15 cellular contexts compared by ENCODE assay signal in genomic region chr4:165053645-165054044, GRCh38. TPM values are rescaled to one million over a fixed set of nuclear protein-coding genes. Genes with fewer than 3 reads are reported as not detected.
DNase-seq lines count a peak whose midpoint lies in the region; TF ChIP-seq lines count a peak whose summit lies in the region.
"Had no signal": no experiment of that assay in that cellular context is flagged by ENCODE, and none has a peak within 500 bp of the region (broad histone marks: within the 10 kb centered on the region; RNA-seq: fewer than 3 reads in every experiment).

Gene TRIM75, plus strand, starts transcription at chr4:165053866. Its CDS starts 5,282 bp downstream, at chr4:165059148.

- H3K27me3 Mint-ChIP-seq in glutamatergic neuron (ENCODE audit: unreplicated experiment): peaks cover 11% of the 10 kb centered on the region
- no peaks in the 10 kb centered on the region for H3K27me3 Mint-ChIP-seq in neural crest cell (ENCODE audit: low read depth)
- H3K27me3 Mint-ChIP-seq: IgD-negative memory B cell had no signal

- H3K9me2 ChIP-seq in OCI-LY7 (ENCODE audit: insufficient read depth, low read length): no peaks in the 10 kb centered on the region

- H2AFZ ChIP-seq in OCI-LY7 (ENCODE audit: low read length): no peak within 1 kb of the TSS

- H4K20me1 ChIP-seq in OCI-LY7 (ENCODE audit: insufficient read depth, low read length): no peaks in the 10 kb centered on the region

- CTCF ChIA-PET in OCI-LY7 (lab: Charles Lee; ENCODE audit: unreplicated experiment): interaction anchor here (0.6 kb wide), 1 partner anchor 39 kb away, joined by 8 read pairs; no protein-coding TSS in a partner anchor

- BruUV-seq in OCI-LY7 (replicated peaks; lab: Mats Ljungman, UMichigan): no TSS peak

- peaks cover 8% of the 10 kb centered on the region for H3K9me3 Mint-ChIP-seq in glutamatergic neuron (ENCODE audit: unreplicated experiment)
- no peaks in the 10 kb centered on the region for H3K9me3 Mint-ChIP-seq in neural crest cell
- H3K9me3 Mint-ChIP-seq: CD8-positive, alpha-beta T cell; IgD-negative memory B cell had no signal

- H3K36me3 Mint-ChIP-seq in glutamatergic neuron (ENCODE audit: unreplicated experiment) (no peaks in the 10 kb centered on the region), neural crest cell (ENCODE audit: low read depth) (no peaks in the 10 kb centered on the region)
- H3K36me3 Mint-ChIP-seq: CD8-positive, alpha-beta T cell; IgD-negative memory B cell had no signal

- H3K4me3 Mint-ChIP-seq in glutamatergic neuron (ENCODE audit: unreplicated experiment) (peak within 1 kb of the TSS; percentile 42), neural crest cell (no peak within 1 kb of the TSS)
- H3K4me3 Mint-ChIP-seq: CD8-positive, alpha-beta T cell; IgD-negative memory B cell had no signal

- no peak within 1 kb of the TSS for H3K27ac ChIP-seq in OCI-LY7 (ENCODE audit: low read depth, low read length, poor library complexity, severe bottlenecking)
- H3K27ac ChIP-seq: A549, C4-2B had no signal

- no peaks in the 10 kb centered on the region for H3K9me3 ChIP-seq in OCI-LY7 (ENCODE audit: low read length)
- H3K9me3 ChIP-seq: A549, BE2C had no signal

- no peaks in the 10 kb centered on the region for H3K36me3 ChIP-seq in OCI-LY7 (ENCODE audit: insufficient read depth, low read length)
- H3K36me3 ChIP-seq: BE2C had no signal

- intact Hi-C loops in OCI-LY7 (cut with micrococcal nuclease; ENCODE audit: unreplicated experiment) (no loop called here), head of caudate nucleus (cut with DNase I) (no loop called here)

- TF ChIP-seq CTCF in glutamatergic neuron (IDR thresholded peaks at IDR 0.05; ENCODE audit: partially characterized antibody, unreplicated experiment): no peak
- no peak for TF ChIP-seq CTCF in neural crest cell (conservative IDR thresholded peaks at IDR 0.05)
- TF ChIP-seq CTCF in OCI-LY7 (conservative IDR thresholded peaks at IDR 0.05; ENCODE audit: low read length): no peak

- peak within 1 kb of the TSS; percentile 97 for H3K27ac Mint-ChIP-seq in glutamatergic neuron (ENCODE audit: unreplicated experiment)
- H3K27ac Mint-ChIP-seq in neural crest cell (ENCODE audit: unreplicated experiment): peak within 1 kb of the TSS; percentile 27
- H3K27ac Mint-ChIP-seq: CD8-positive, alpha-beta T cell; IgD-negative memory B cell had no signal

- H3K4me3 ChIP-seq in OCI-LY7 (ENCODE audit: low read depth, low read length, poor library complexity, severe bottlenecking): no peak within 1 kb of the TSS
- H3K4me3 ChIP-seq: A549 had no signal

- H3K4me2 ChIP-seq in OCI-LY7 (ENCODE audit: low read length): no peak within 1 kb of the TSS
- H3K4me2 ChIP-seq: A549 had no signal

- no peaks in the 10 kb centered on the region for H3K79me2 ChIP-seq in OCI-LY7 (ENCODE audit: insufficient read depth, low read depth, low read length)

- no peaks in the 10 kb centered on the region for H3K4me1 ChIP-seq in OCI-LY7 (ENCODE audit: insufficient read depth, low read length, poor library complexity, severe bottlenecking)
- H3K4me1 ChIP-seq: A549, BE2C had no signal

- peaks cover 12% of the 10 kb centered on the region for H3K4me1 Mint-ChIP-seq in glutamatergic neuron (ENCODE audit: low read depth, unreplicated experiment)
- H3K4me1 Mint-ChIP-seq in neural crest cell: no peaks in the 10 kb centered on the region
- H3K4me1 Mint-ChIP-seq: IgD-negative memory B cell had no signal

- POLR2A ChIA-PET in OCI-LY7 (lab: Charles Lee): interaction anchor here (0.6 to 0.7 kb wide), 2 partner anchors 10 to 339 kb away, joined by 3 read pairs; no protein-coding TSS in a partner anchor

- DNase-seq in RPMI8226 (peak; percentile 4), glutamatergic neuron (no peak), neural crest cell (ENCODE audit: low read depth, low spot score) (no peak), OCI-LY7 (ENCODE audit: low spot score) (no peak), head of caudate nucleus (no peak)
- DNase-seq in stimulated activated CD4-positive, alpha-beta T cell treated with anti-CD3 and anti-CD28 coated beads, Interleukin-4, amount 100 ng/mL, for 4 hours: no peak
- no peak for DNase-seq in activated T-cell treated with anti-CD3 and anti-CD28 coated beads, Interleukin-2, amount 50 U/mL, for 48 hours
- DNase-seq: BE2C; CD8-positive, alpha-beta T cell; COR-L47; H7 had no signal

RNA-seq across cellular contexts. Expression of gene TRIM75, which starts in this region (rescaled TPM):
- 0.29 TPM for total RNA-seq in glutamatergic neuron (ENCODE audit: unreplicated experiment)
- not detected in 2 replicates for total RNA-seq in neural crest cell
- total RNA-seq in OCI-LY7 (2014; rRNA removed; shearing (Covaris generic)): not detected in 2 replicates
- not detected in 2 replicates for total RNA-seq in OCI-LY7 (2022)
- total RNA-seq: CD8-positive, alpha-beta T cell; H7; HT1080 had no signal
